Comparison of ENCODE assay signal across 7 cellular contexts in the genomic region with DNA sequence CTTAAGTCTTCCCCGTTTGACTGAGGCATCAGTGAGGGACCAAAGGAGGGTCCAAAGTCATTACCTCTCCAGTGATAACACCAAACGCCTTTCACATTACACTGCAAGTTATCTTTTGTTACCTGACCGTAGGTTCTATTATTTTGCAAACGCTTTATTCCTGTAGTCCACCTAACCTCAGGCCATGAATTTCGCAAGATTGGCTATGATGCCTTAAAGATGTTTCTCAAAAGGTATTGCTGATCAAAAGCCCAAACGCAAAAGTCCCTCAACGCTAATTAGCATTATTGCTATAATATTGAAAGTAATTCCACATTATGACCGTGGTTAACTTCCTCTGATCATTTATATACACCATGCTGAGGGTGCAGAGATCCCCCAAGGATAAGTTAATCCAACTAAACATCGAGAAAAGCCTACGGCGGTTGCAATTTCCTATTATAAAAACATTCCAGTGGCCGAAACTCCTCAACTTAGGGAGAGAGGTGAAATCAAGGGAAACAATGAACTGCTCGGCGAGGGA. TPM values are rescaled to one million over a fixed set of nuclear protein-coding genes. Genes with fewer than 3 reads are reported as not detected.
A peak's percentile ranks its signal among the peaks of the same experiment; 100 is the strongest.
DNase-seq lines count a peak whose midpoint lies in the region; ATAC-seq and TF ChIP-seq lines count a peak whose summit lies in the region.

No MANE protein-coding gene starts in this region.

- no peaks in the 10 kb centered on the region for H3K36me3 Mint-ChIP-seq in natural killer cell treated with Interleukin-12 subunit alpha and Interleukin-12 subunit beta and Interleukin-15 and Interleukin-18, amount 100 ng/mL, for 72 hours

- peak overlapping the region; percentile 95 for H3K4me3 ChIP-seq in Loucy (ENCODE audit: low read length, poor library complexity, severe bottlenecking)
- peak overlapping the region; percentile 69 for H3K4me3 ChIP-seq in colonic mucosa

- peak overlapping the region; percentile 98 for H3K9ac ChIP-seq in Loucy (ENCODE audit: low read depth, low read length, poor library complexity, severe bottlenecking)
- peak overlapping the region; percentile 52 to 56 for H3K9ac ChIP-seq in colonic mucosa (ENCODE audit: low read depth in 2 of 2, low read length in 2 of 2)

- H3K4me3 Mint-ChIP-seq in natural killer cell treated with Interleukin-12 subunit alpha and Interleukin-12 subunit beta and Interleukin-15 and Interleukin-18, amount 100 ng/mL, for 72 hours: peak overlapping the region; percentile 98

- H3K4me1 ChIP-seq in Loucy (ENCODE audit: insufficient read depth, low read length, poor library complexity, severe bottlenecking) (peaks cover 17% of the 10 kb centered on the region), colonic mucosa (peaks cover 5% of the 10 kb centered on the region)

- peaks cover 30% of the 10 kb centered on the region for H4K20me1 ChIP-seq in Loucy (ENCODE audit: insufficient read depth, low read length, poor library complexity, severe bottlenecking)

- H3K4me1 Mint-ChIP-seq in natural killer cell treated with Interleukin-12 subunit alpha and Interleukin-12 subunit beta and Interleukin-15 and Interleukin-18, amount 100 ng/mL, for 72 hours (ENCODE audit: low read depth in 2 of 2): peaks cover 16 to 27% of the 10 kb centered on the region in 2 donors

- H3K27me3 Mint-ChIP-seq in natural killer cell treated with Interleukin-12 subunit alpha and Interleukin-12 subunit beta and Interleukin-15 and Interleukin-18, amount 100 ng/mL, for 72 hours: no peaks in the 10 kb centered on the region

- H3K9me3 ChIP-seq in Loucy (ENCODE audit: insufficient read depth, low read depth, low read length): no peaks in the 10 kb centered on the region
- H3K9me3 ChIP-seq in colonic mucosa: no peaks in the 10 kb centered on the region

- peak overlapping the region; percentile 84 for H3K4me2 ChIP-seq in Loucy (ENCODE audit: low read depth, low read length, poor library complexity, severe bottlenecking)

- intact Hi-C loops in colonic mucosa (cut with DNase I): no loop called here

- H3K9me2 ChIP-seq in Loucy (replicated peaks; ENCODE audit: low read depth, low read length): no peaks in the 10 kb centered on the region

- H3K27me3 ChIP-seq in Loucy (ENCODE audit: insufficient read depth, low read length, poor library complexity, severe bottlenecking) (no peaks in the 10 kb centered on the region), colonic mucosa (no peaks in the 10 kb centered on the region)

- H3K27ac Mint-ChIP-seq in natural killer cell treated with Interleukin-12 subunit alpha and Interleukin-12 subunit beta and Interleukin-15 and Interleukin-18, amount 100 ng/mL, for 72 hours: peak overlapping the region; percentile 85 to 88

- no peaks in the 10 kb centered on the region for H3K9me3 Mint-ChIP-seq in natural killer cell treated with Interleukin-12 subunit alpha and Interleukin-12 subunit beta and Interleukin-15 and Interleukin-18, amount 100 ng/mL, for 72 hours

- H3K27ac ChIP-seq in colonic mucosa: no peak overlapping the region

- peaks cover 14% of the 10 kb centered on the region; the same call in 1 of the 2 replicates for H3K36me3 ChIP-seq in Loucy (ENCODE audit: insufficient read depth, low read length)
- no peaks in the 10 kb centered on the region for H3K36me3 ChIP-seq in colonic mucosa

- TF ChIP-seq CTCF in Loucy (conservative IDR thresholded peaks at IDR 0.05; ENCODE audit: low read length) (no peak), colonic mucosa (IDR thresholded peaks at IDR 0.05) (no peak)

- ATAC-seq in GM18861 (IDR thresholded peaks at IDR 0.05; ENCODE audit: unreplicated experiment): peak; percentile 15
- no peak for ATAC-seq in natural killer cell treated with Interleukin-12 subunit alpha and Interleukin-12 subunit beta and Interleukin-15 and Interleukin-18, amount 100 ng/mL, for 72 hours
- no peak for ATAC-seq in HG02938 (IDR thresholded peaks at IDR 0.05; ENCODE audit: unreplicated experiment)

- no peak for DNase-seq in colonic mucosa
- no peak for DNase-seq in natural killer cell treated with Interleukin-12 subunit alpha and Interleukin-12 subunit beta and Interleukin-15 and Interleukin-18, amount 100 ng/mL, for 72 hours (ENCODE audit: low spot score)
- no peak for DNase-seq in mesenteric fat pad (ENCODE audit: low spot score)
- DNase-seq in GF-D8 (lab: John Stamatoyannopoulos, UW): no peak

- H2AFZ ChIP-seq in Loucy (ENCODE audit: low read length): peak overlapping the region; percentile 98

- 0 out of 2 replicates have a peak, but pooled peaks cover 3% of the 10 kb centered on the region for H3F3A ChIP-seq in Loucy (ENCODE audit: low read depth)

- peaks cover 55% of the 10 kb centered on the region for H3K79me2 ChIP-seq in Loucy (ENCODE audit: insufficient read depth, low read length)

RNA-seq across cellular contexts. Expression of gene DNA2, which starts 0.6 kb away (rescaled TPM):
- total RNA-seq in colonic mucosa: 10 to 100 TPM in 1 of 2 donors, 1 to 10 TPM in 1; 7.7 to 16.4 TPM
- total RNA-seq in natural killer cell treated with Interleukin-12 subunit alpha and Interleukin-12 subunit beta and Interleukin-15 and Interleukin-18, amount 100 ng/mL, for 72 hours: 10 to 100 TPM; 25.8 to 69.0 TPM
- 3.8 TPM for total RNA-seq in mesenteric fat pad

RNA-seq across cellular contexts. Expression of gene SLC25A16, which starts 56.2 kb away (rescaled TPM):
- total RNA-seq in colonic mucosa (10 to 100 TPM; 18.7 to 19.7 TPM), mesenteric fat pad (59.5 TPM)
- 10 to 100 TPM; 28.9 to 41.3 TPM for total RNA-seq in natural killer cell treated with Interleukin-12 subunit alpha and Interleukin-12 subunit beta and Interleukin-15 and Interleukin-18, amount 100 ng/mL, for 72 hours
